Comparison of ENCODE assay signal across 15 cellular contexts in genomic region chr22:48517039-48518030, GRCh38.
DNase-seq lines count a peak whose midpoint lies in the region; ATAC-seq and TF ChIP-seq lines count a peak whose summit lies in the region.
"Had no signal": no experiment of that assay in that cellular context is flagged by ENCODE, and none has a peak within 500 bp of the region (broad histone marks: within the 10 kb centered on the region; RNA-seq: fewer than 3 reads in every experiment).

No MANE protein-coding gene starts in this region.

- no peak for ATAC-seq in HG03039 (IDR thresholded peaks at IDR 0.05; ENCODE audit: unreplicated experiment)

- no peaks in the 10 kb centered on the region for H3K4me1 Mint-ChIP-seq in glutamatergic neuron (ENCODE audit: low read depth, unreplicated experiment)
- H3K4me1 Mint-ChIP-seq: T-cell had no signal

- TF ChIP-seq CTCF in WERI-Rb-1 (IDR thresholded peaks at IDR 0.05; ENCODE audit: low read depth, low read length) = peak; percentile 69
- no peak for TF ChIP-seq CTCF in glutamatergic neuron (IDR thresholded peaks at IDR 0.05; ENCODE audit: partially characterized antibody, unreplicated experiment)

- H3K36me3 Mint-ChIP-seq in glutamatergic neuron (ENCODE audit: unreplicated experiment) = peaks cover 13% of the 10 kb centered on the region
- H3K36me3 Mint-ChIP-seq: T-cell had no signal

- no peak overlapping the region for H3K27ac Mint-ChIP-seq in glutamatergic neuron (ENCODE audit: unreplicated experiment)
- H3K27ac Mint-ChIP-seq: stimulated activated naive CD8-positive, alpha-beta T cell treated with anti-CD3 and anti-CD28 coated beads, Interleukin-15, Interleukin-2, amounts not matched to agents 100 ng/mL and 50 ng/mL, for 24 hours; T-cell had no signal

- no peaks in the 10 kb centered on the region for H3K9me3 ChIP-seq in WERI-Rb-1 (ENCODE audit: severe bottlenecking)
- H3K9me3 ChIP-seq: right atrium auricular region had no signal

- H3K4me3 ChIP-seq in WERI-Rb-1 (ENCODE audit: low read depth, low read length) = no peak overlapping the region
- H3K4me3 ChIP-seq: right atrium auricular region had no signal

- H3K4me3 Mint-ChIP-seq in glutamatergic neuron (ENCODE audit: unreplicated experiment) = no peak overlapping the region
- H3K4me3 Mint-ChIP-seq: stimulated activated naive CD8-positive, alpha-beta T cell treated with anti-CD3 and anti-CD28 coated beads, Interleukin-15, Interleukin-2, amounts not matched to agents 100 ng/mL and 50 ng/mL, for 24 hours; T-cell had no signal

- intact Hi-C loops in posterior cingulate gyrus (cut with DNase I) = no loop called here

- peaks cover 12% of the 10 kb centered on the region for H3K9me3 Mint-ChIP-seq in glutamatergic neuron (ENCODE audit: unreplicated experiment)
- H3K9me3 Mint-ChIP-seq: stimulated activated naive CD8-positive, alpha-beta T cell treated with anti-CD3 and anti-CD28 coated beads, Interleukin-15, Interleukin-2, amounts not matched to agents 100 ng/mL and 50 ng/mL, for 24 hours; T-cell had no signal

- no peaks in the 10 kb centered on the region for H3K27me3 ChIP-seq in WERI-Rb-1 (ENCODE audit: insufficient read depth, low read depth, severe bottlenecking)
- H3K27me3 ChIP-seq: right atrium auricular region had no signal

- no peaks in the 10 kb centered on the region for H3K36me3 ChIP-seq in WERI-Rb-1
- H3K36me3 ChIP-seq: right atrium auricular region had no signal

- H3K27me3 Mint-ChIP-seq in glutamatergic neuron (ENCODE audit: unreplicated experiment) = peaks cover 12% of the 10 kb centered on the region
- H3K27me3 Mint-ChIP-seq: stimulated activated naive CD8-positive, alpha-beta T cell treated with anti-CD3 and anti-CD28 coated beads, Interleukin-15, Interleukin-2, amounts not matched to agents 100 ng/mL and 50 ng/mL, for 24 hours; T-cell had no signal

- peak; percentile 1 for DNase-seq in EL
- DNase-seq in WERI-Rb-1 = peak; percentile 45
- DNase-seq in hippocampal formation (lab: John Stamatoyannopoulos, UW) = peak; percentile 68 to 76
- peak; percentile 58 to 94 (median 74) for DNase-seq in posterior cingulate gyrus
- no peak for DNase-seq in SKM-1 treated with dmso at 0.1 percent for 144 hours (lab: John Stamatoyannopoulos, UW; ENCODE audit: unreplicated experiment)
- no peak for DNase-seq in D341Med (ENCODE audit: low spot score)
- DNase-seq in glutamatergic neuron = no peak
- DNase-seq: activated CD4-positive, alpha-beta T cell treated with anti-CD3 and anti-CD28 coated beads for 4 hours; GDM1; NCI-H1694 treated with DMSO at 0.1 percent for 48 hours; T-cell had no signal

- H3K27ac ChIP-seq in WERI-Rb-1 = no peak overlapping the region
- H3K27ac ChIP-seq: C4-2B, right atrium auricular region had no signal

Comparison
In these comparisons a context has a peak if more than half of its experiments do, and no peak if none do; other contexts are left out.
1. DNase-seq: peak in EL (single experiment), WERI-Rb-1 (single experiment), hippocampal formation (2 of 2) and posterior cingulate gyrus (10 of 10); none in SKM-1 treated with dmso at 0.1 percent for 144 hours (single experiment), D341Med (single experiment) and glutamatergic neuron (single experiment).